ENCODE assay signal across 8 cellular contexts in genomic region chr2:190881480-190882326, GRCh38. TPM values are rescaled to one million over a fixed set of nuclear protein-coding genes. Genes with fewer than 3 reads are reported as not detected.
A peak's percentile ranks its signal among the peaks of the same experiment; 100 is the strongest.
DNase-seq lines count a peak whose midpoint lies in the region; ATAC-seq lines count a peak whose summit lies in the region.

No MANE protein-coding gene starts in this region.

- DNase-seq in NCI-H1930 (lab: John Stamatoyannopoulos, UW) (peak; percentile 20 to 22), T1000 (lab: John Stamatoyannopoulos, UW) (peak; percentile 38), astrocyte of the hippocampus (ENCODE audit: low read depth, low spot score) (peak; percentile 68), cortex of kidney (lab: John Stamatoyannopoulos, UW) (no peak)

- H3K4me3 ChIP-seq in iPS-15b (ENCODE audit: low read depth, low read length) = peak overlapping the region; percentile 72
- H3K4me3 ChIP-seq in skeletal muscle satellite cell (ENCODE audit: low read length) = peak overlapping the region; percentile 85

- ATAC-seq in GM18502 (IDR thresholded peaks at IDR 0.05; ENCODE audit: poor library complexity, unreplicated experiment) = peak; percentile 67
- ATAC-seq in HG02885 (IDR thresholded peaks at IDR 0.05; ENCODE audit: poor library complexity, unreplicated experiment) = peak; percentile 54

- H3K36me3 ChIP-seq in iPS-15b (ENCODE audit: control insufficient read depth, insufficient read depth, low read length) (no peaks in the 10 kb centered on the region), skeletal muscle satellite cell (ENCODE audit: insufficient read depth, low read length) (peaks cover 12% of the 10 kb centered on the region)

- H3K27me3 ChIP-seq in iPS-15b (ENCODE audit: control insufficient read depth, insufficient read depth, low read length) (no peaks in the 10 kb centered on the region), skeletal muscle satellite cell (ENCODE audit: control insufficient read depth, insufficient read depth, low read length) (no peaks in the 10 kb centered on the region)

- peak overlapping the region; percentile 82 for H3K4me2 ChIP-seq in skeletal muscle satellite cell (ENCODE audit: low read length)

- H3K9ac ChIP-seq in iPS-15b (ENCODE audit: low read depth, low read length) (peak overlapping the region; percentile 62), skeletal muscle satellite cell (ENCODE audit: low read depth, low read length) (peak overlapping the region; percentile 94)

- peaks cover 6% of the 10 kb centered on the region for H3K4me1 ChIP-seq in iPS-15b (ENCODE audit: control insufficient read depth, insufficient read depth, low read length)
- H3K4me1 ChIP-seq in skeletal muscle satellite cell (ENCODE audit: control insufficient read depth, insufficient read depth, low read length) = peaks cover 5% of the 10 kb centered on the region

- H3K9me3 ChIP-seq in iPS-15b (ENCODE audit: control insufficient read depth, insufficient read depth, low read length) (no peaks in the 10 kb centered on the region), skeletal muscle satellite cell (replicated peaks; ENCODE audit: low read length) (no peaks in the 10 kb centered on the region)

RNA-seq across cellular contexts. Expression of gene GLS, which starts 1.1 kb away (rescaled TPM):
- total RNA-seq in skeletal muscle satellite cell (2012; rRNA removed) = 112 and 116 TPM in 2 replicates
